In the genomic region with DNA sequence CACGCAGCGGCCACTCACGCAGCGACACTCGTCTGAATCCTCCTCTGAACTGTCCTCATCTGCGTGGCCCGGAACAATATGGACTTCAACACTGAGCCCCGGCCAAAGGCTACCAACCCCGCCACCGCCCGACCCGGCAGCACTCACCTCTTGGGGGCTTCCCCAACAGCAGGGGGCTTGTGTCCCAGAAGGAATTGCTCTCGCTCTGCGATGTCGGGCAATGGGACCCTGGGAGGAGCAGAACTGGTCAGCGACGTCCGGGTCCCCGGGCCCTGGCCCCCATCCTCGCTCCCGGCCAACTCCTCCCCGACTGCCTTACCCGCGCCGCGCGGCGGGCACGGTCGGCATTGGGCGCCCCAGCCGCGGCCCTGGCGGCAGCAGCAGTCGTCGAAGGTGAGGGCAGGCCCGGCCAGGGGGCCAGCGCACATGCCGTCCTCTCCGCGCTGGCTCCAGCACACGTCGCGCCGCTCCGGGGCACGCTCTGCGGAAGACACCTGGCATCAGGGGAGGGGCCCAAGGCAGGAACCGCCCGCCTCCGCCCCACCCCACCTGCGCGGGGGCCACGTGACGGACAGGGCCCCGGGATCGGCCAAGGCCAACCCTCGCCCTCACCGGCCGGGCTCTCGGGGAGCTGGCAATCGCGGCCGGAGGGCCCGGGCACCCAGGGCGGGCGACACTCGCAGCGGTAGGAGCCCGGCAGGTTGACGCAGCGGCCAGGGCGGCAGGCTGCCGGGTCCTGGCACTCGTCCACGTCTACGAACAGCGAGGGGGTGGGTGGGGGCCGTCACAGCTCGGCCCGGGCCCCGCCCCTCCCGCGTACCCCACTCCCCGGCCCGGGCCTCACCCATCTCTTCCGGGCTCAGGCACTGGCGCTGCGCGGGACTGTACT, we compare ENCODE assay signal across 6 cellular contexts. TPM values are rescaled to one million over a fixed set of nuclear protein-coding genes. Genes with fewer than 3 reads are reported as not detected.
A peak's percentile ranks its signal among the peaks of the same experiment; 100 is the strongest.
DNase-seq lines count a peak whose midpoint lies in the region; ATAC-seq, FAIRE-seq and TF ChIP-seq lines count a peak whose summit lies in the region.

No MANE protein-coding gene starts in this region.

- no peaks in the 10 kb centered on the region for H3K27me3 ChIP-seq in MG63

- no peaks in the 10 kb centered on the region for H3K4me1 ChIP-seq in mesodermal cell (ENCODE audit: control insufficient read depth, insufficient read depth, low read length, poor library complexity, severe bottlenecking)

- peak; percentile 89 for DNase-seq in GM12892 (ENCODE audit: insufficient read length)
- peak; percentile 31 for DNase-seq in activated T-helper 9 cell treated with anti-CD3 and anti-CD28 coated beads, Interleukin-2, amount 50 U/mL, for 16 hours (ENCODE audit: low read depth)
- no peak for DNase-seq in effector CD4-positive, alpha-beta T cell
- DNase-seq in MG63: no peak

- H3K36me3 ChIP-seq in mesodermal cell (ENCODE audit: control insufficient read depth, insufficient read depth, low read length) (peaks cover 34% of the 10 kb centered on the region), MG63 (peaks cover 35% of the 10 kb centered on the region)

- 7 to 9% methylated on average over 62 to 90 of the region's 90 CpGs for WGBS in mesodermal cell (ENCODE audit: insufficient coverage in 2 of 2), 2 experiments

- H3K27ac ChIP-seq in mesodermal cell (ENCODE audit: low read depth, low read length, severe bottlenecking): no peak overlapping the region

- no peak for FAIRE-seq in GM12892 (lab: Jason Lieb, UNC)

- ATAC-seq in HG02981 (IDR thresholded peaks at IDR 0.05; ENCODE audit: unreplicated experiment): peak; percentile 46

- H3K4me3 ChIP-seq in mesodermal cell (ENCODE audit: extremely low read depth, insufficient read depth, low read length, poor library complexity, severe bottlenecking): peak overlapping the region; percentile 34
- H3K4me3 ChIP-seq in MG63: no peak overlapping the region

- TF ChIP-seq POLR2A in GM12892 (IDR thresholded peaks at IDR 0.05; ENCODE audit: low read depth, low read length): no peak; the same call in 1 of the 2 replicates

- H3K9me3 ChIP-seq in mesodermal cell (ENCODE audit: control insufficient read depth, low read length): no peaks in the 10 kb centered on the region
- H3K9me3 ChIP-seq in MG63: no peaks in the 10 kb centered on the region

RNA-seq across cellular contexts. Expression of gene SCYL1, which starts 14.8 kb away (rescaled TPM):
- 24.6 TPM for polyA plus RNA-seq in GM12892 (2012; ENCODE audit: missing spikeins)
- polyA plus RNA-seq in mesodermal cell (2013, experiment 1 of 2): 102 TPM
- 89.8 TPM for polyA plus RNA-seq in mesodermal cell (2013, experiment 2 of 2)
- 50.1 and 56.3 TPM in 2 replicates for total RNA-seq in MG63 (2014; rRNA removed; shearing (Covaris generic); ENCODE audit: low replicate concordance)

RNA-seq across cellular contexts. Expression of gene LTBP3, which starts 18.5 kb away (rescaled TPM):
- 3.7 TPM for polyA plus RNA-seq in GM12892 (2012; ENCODE audit: missing spikeins)
- polyA plus RNA-seq in mesodermal cell (2013, experiment 1 of 2): 24.9 TPM
- polyA plus RNA-seq in mesodermal cell (2013, experiment 2 of 2): 23.5 TPM
- total RNA-seq in MG63 (2014; rRNA removed; shearing (Covaris generic); ENCODE audit: low replicate concordance): 109 and 124 TPM in 2 replicates

RNA-seq across cellular contexts. Expression of gene ZNRD2, which starts 30.6 kb away (rescaled TPM):
- 27.5 TPM for polyA plus RNA-seq in GM12892 (2012; ENCODE audit: missing spikeins)
- 59.5 TPM for polyA plus RNA-seq in mesodermal cell (2013, experiment 1 of 2)
- 49.2 TPM for polyA plus RNA-seq in mesodermal cell (2013, experiment 2 of 2)
- 51.1 and 90.7 TPM in 2 replicates for total RNA-seq in MG63 (2014; rRNA removed; shearing (Covaris generic); ENCODE audit: low replicate concordance)

RNA-seq across cellular contexts. Expression of gene FAM89B, which starts 32.7 kb away (rescaled TPM):
- 11.8 TPM for polyA plus RNA-seq in GM12892 (2012; ENCODE audit: missing spikeins)
- polyA plus RNA-seq in mesodermal cell (2013, experiment 1 of 2): 52.9 TPM
- 41.6 TPM for polyA plus RNA-seq in mesodermal cell (2013, experiment 2 of 2)
- total RNA-seq in MG63 (2014; rRNA removed; shearing (Covaris generic); ENCODE audit: low replicate concordance): 45.5 and 66.6 TPM in 2 replicates

RNA-seq across cellular contexts. Expression of gene EHBP1L1, which starts 36.2 kb away (rescaled TPM):
- polyA plus RNA-seq in GM12892 (2012; ENCODE audit: missing spikeins): 36.8 TPM
- polyA plus RNA-seq in mesodermal cell (2013, experiment 1 of 2): 18.8 TPM
- polyA plus RNA-seq in mesodermal cell (2013, experiment 2 of 2): 18.2 TPM
- total RNA-seq in MG63 (2014; rRNA removed; shearing (Covaris generic); ENCODE audit: low replicate concordance): 30.8 and 65.1 TPM in 2 replicates

Comparison
In these comparisons a context has a peak if more than half of its experiments do, and no peak if none do; other contexts are left out.
1. DNase-seq: peak in GM12892 (single experiment) and activated T-helper 9 cell treated with anti-CD3 and anti-CD28 coated beads, Interleukin-2, amount 50 U/mL, for 16 hours (single experiment); none in effector CD4-positive, alpha-beta T cell (single experiment) and MG63 (single experiment).